24 cellular contexts compared by ENCODE assay signal in the genomic region with DNA sequence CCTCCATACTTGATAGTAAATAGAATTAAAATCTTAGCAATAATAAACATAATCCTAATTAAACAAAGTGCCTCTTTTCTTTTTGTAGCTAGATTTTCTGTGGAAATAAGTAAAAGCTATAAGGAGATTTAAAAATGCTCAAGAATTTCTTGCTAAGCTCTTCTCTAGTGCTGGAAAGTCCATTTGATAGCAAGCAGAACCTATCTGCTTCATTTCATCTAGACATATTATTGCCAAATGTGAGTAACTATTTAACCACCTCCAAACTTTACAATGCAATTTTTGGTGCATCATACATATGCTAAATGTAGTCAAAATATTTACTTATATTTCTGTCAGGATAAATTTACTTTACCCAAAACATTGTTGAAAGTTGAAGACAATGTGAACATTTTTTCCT.
DNase-seq lines count a peak whose midpoint lies in the region; ATAC-seq and TF ChIP-seq lines count a peak whose summit lies in the region.
"Had no signal": no experiment of that assay in that cellular context is flagged by ENCODE, and none has a peak within 500 bp of the region (broad histone marks: within the 10 kb centered on the region; RNA-seq: fewer than 3 reads in every experiment).

No MANE protein-coding gene starts in this region.

- H3K36me3 ChIP-seq in IMR-90 (ENCODE audit: control insufficient read depth, insufficient read depth, low read length): no peaks in the 10 kb centered on the region
- H3K36me3 ChIP-seq in rectal smooth muscle tissue (ENCODE audit: control insufficient read depth, insufficient read depth, low read length): no peaks in the 10 kb centered on the region
- no peaks in the 10 kb centered on the region for H3K36me3 ChIP-seq in stomach smooth muscle (ENCODE audit: control insufficient read depth in 2 of 2, insufficient read depth in 2 of 2, low read length in 2 of 2)
- H3K36me3 ChIP-seq: BE2C; BLaER1 treated with 17β-estradiol and CSF1 and Interleukin-3, amounts not matched to agents 10 nM and 100 nM had no signal

- H3K79me1 ChIP-seq in IMR-90 (ENCODE audit: low read depth in 1 of 2, low read length in 2 of 2): no peaks in the 10 kb centered on the region

- DNase-seq in IMR-90 (no peak), fibroblast of villous mesenchyme (ENCODE audit: low read depth) (peak; percentile 12), left lobe of liver (ENCODE audit: low spot score) (no peak), NCI-H526 treated with DMSO at 0.1 percent for 48 hours (lab: John Stamatoyannopoulos, UW) (no peak)
- no peak for DNase-seq in activated naive CD4-positive, alpha-beta T cell treated with anti-CD3 and anti-CD28 coated beads for 36 hours
- DNase-seq: 8988T; ACHN; AML-193; BE2C; CD4-positive, alpha-beta T cell; CD8-positive, alpha-beta memory T cell; DMS 273 treated with DMSO at 0.1 percent for 48 hours; DMS79; EL; GDM1; GM23248; H7; HCEC 1CT had no signal

- H3K4me1 ChIP-seq in IMR-90 (ENCODE audit: control insufficient read depth, insufficient read depth, low read length): no peaks in the 10 kb centered on the region
- H3K4me1 ChIP-seq in rectal smooth muscle tissue (ENCODE audit: control insufficient read depth, insufficient read depth, low read length): peaks cover 4% of the 10 kb centered on the region
- H3K4me1 ChIP-seq in stomach smooth muscle (ENCODE audit: control insufficient read depth, insufficient read depth, low read length): peaks cover 2% of the 10 kb centered on the region
- H3K4me1 ChIP-seq: A549, BE2C had no signal

- TF ChIP-seq CTCF in IMR-90 (conservative IDR thresholded peaks at IDR 0.05; ENCODE audit: low read depth, low read length) (no peak), fibroblast of villous mesenchyme (IDR thresholded peaks at IDR 0.05; ENCODE audit: insufficient read depth, low read depth, low read length) (no peak)

- no peak overlapping the region for H2BK120ac ChIP-seq in IMR-90 (ENCODE audit: low read depth, low read length)

- no peak overlapping the region for H3K4ac ChIP-seq in IMR-90 (ENCODE audit: low read depth, low read length)

- in situ Hi-C loops in IMR-90 (cut with MboI; ENCODE audit: low sequenced_read_pairs): no loop called here

- no peaks in the 10 kb centered on the region for H3K9me3 Mint-ChIP-seq in activated naive CD4-positive, alpha-beta T cell treated with anti-CD3 and anti-CD28 coated beads for 36 hours

- H2BK15ac ChIP-seq in IMR-90 (ENCODE audit: low read depth, low read length): no peak overlapping the region

- no peak overlapping the region for H3K27ac ChIP-seq in IMR-90 (ENCODE audit: insufficient read depth, low read length)
- peak overlapping the region; percentile 22 for H3K27ac ChIP-seq in rectal smooth muscle tissue (ENCODE audit: low read depth, low read length)
- H3K27ac ChIP-seq in stomach smooth muscle (ENCODE audit: low read length): peak overlapping the region; percentile 49
- H3K27ac ChIP-seq: A549; BLaER1 treated with 17β-estradiol and CSF1 and Interleukin-3, amounts not matched to agents 10 nM and 100 nM; GM23248 had no signal

- ATAC-seq in IMR-90 (ENCODE audit: low read depth): no peak
- no peak for ATAC-seq in left lobe of liver
- ATAC-seq: A549, GM12878 had no signal

- H3K9me1 ChIP-seq in IMR-90 (ENCODE audit: insufficient read depth, low read length): no peaks in the 10 kb centered on the region

- H3K27ac Mint-ChIP-seq in activated naive CD4-positive, alpha-beta T cell treated with anti-CD3 and anti-CD28 coated beads for 36 hours: no peak overlapping the region
- H3K27ac Mint-ChIP-seq: CD14-positive monocyte; CD4-positive, alpha-beta T cell; CD8-positive, alpha-beta memory T cell had no signal

- no peak overlapping the region for H2AFZ ChIP-seq in IMR-90 (replicated peaks; ENCODE audit: low read length, poor library complexity)
- H2AFZ ChIP-seq: GM23248 had no signal

- CTCF ChIA-PET in IMR-90 (lab: Yijun Ruan, JAX): interaction anchor here (1.4 kb wide), 1 partner anchor 9 kb away, joined by 3 read pairs; no protein-coding TSS in a partner anchor
- CTCF ChIA-PET in activated naive CD4-positive, alpha-beta T cell treated with anti-CD3 and anti-CD28 coated beads for 36 hours (lab: Charles Lee): no interaction called here

- no peak overlapping the region for H3K18ac ChIP-seq in IMR-90 (ENCODE audit: low read depth, low read length)

- H2AK9ac ChIP-seq in IMR-90 (replicated peaks; ENCODE audit: low read depth, low read length, poor library complexity): no peak overlapping the region

- peak overlapping the region; percentile 50; the same call in 1 of the 2 replicates for H2BK20ac ChIP-seq in IMR-90 (ENCODE audit: low read depth, low read length)

- H3K4me2 ChIP-seq in IMR-90 (ENCODE audit: low read depth, low read length): no peak overlapping the region
- H3K4me2 ChIP-seq: A549; BLaER1 treated with 17β-estradiol and CSF1 and Interleukin-3, amounts not matched to agents 10 nM and 100 nM had no signal

- no peak overlapping the region for H3K14ac ChIP-seq in IMR-90 (replicated peaks; ENCODE audit: low read depth, low read length)

- no peaks in the 10 kb centered on the region for H4K20me1 ChIP-seq in IMR-90 (ENCODE audit: insufficient read depth, low read length)
- H4K20me1 ChIP-seq: BLaER1 treated with 17β-estradiol and CSF1 and Interleukin-3, amounts not matched to agents 10 nM and 100 nM had no signal

- H4K5ac ChIP-seq in IMR-90 (ENCODE audit: low read depth, low read length): no peak overlapping the region

- no TSS peak for BruUV-seq in IMR-90 (replicated peaks; lab: Mats Ljungman, UMichigan)

- POLR2A ChIA-PET in IMR-90 (lab: Charles Lee; ENCODE audit: unreplicated experiment): no interaction called here

- H3K4me3 Mint-ChIP-seq in activated naive CD4-positive, alpha-beta T cell treated with anti-CD3 and anti-CD28 coated beads for 36 hours: no peak overlapping the region
- H3K4me3 Mint-ChIP-seq: CD14-positive monocyte; CD4-positive, alpha-beta T cell; CD8-positive, alpha-beta memory T cell had no signal

- H3K27me3 ChIP-seq in IMR-90 (ENCODE audit: control insufficient read depth, insufficient read depth, low read length): no peaks in the 10 kb centered on the region
- no peaks in the 10 kb centered on the region for H3K27me3 ChIP-seq in rectal smooth muscle tissue (ENCODE audit: control insufficient read depth, insufficient read depth, low read length)
- H3K27me3 ChIP-seq in stomach smooth muscle (ENCODE audit: control insufficient read depth in 1 of 2, insufficient read depth in 2 of 2, low read length in 2 of 2): no peaks in the 10 kb centered on the region
- H3K27me3 ChIP-seq: BE2C; BLaER1 treated with 17β-estradiol and CSF1 and Interleukin-3, amounts not matched to agents 10 nM and 100 nM had no signal

- no peaks in the 10 kb centered on the region for H3K27me3 Mint-ChIP-seq in activated naive CD4-positive, alpha-beta T cell treated with anti-CD3 and anti-CD28 coated beads for 36 hours (ENCODE audit: low read depth)
- H3K27me3 Mint-ChIP-seq: CD4-positive, alpha-beta T cell; CD8-positive, alpha-beta memory T cell had no signal

- no peak overlapping the region for H3K23ac ChIP-seq in IMR-90 (ENCODE audit: low read depth, low read length)

- H2BK5ac ChIP-seq in IMR-90 (ENCODE audit: low read depth, low read length, poor library complexity, severe bottlenecking): no peak overlapping the region

- no peak overlapping the region for H3K9ac ChIP-seq in IMR-90 (ENCODE audit: low read depth, low read length)
- H3K9ac ChIP-seq in rectal smooth muscle tissue (ENCODE audit: low read length): no peak overlapping the region
- H3K9ac ChIP-seq in stomach smooth muscle (ENCODE audit: low read length in 2 of 2): no peak overlapping the region
- H3K9ac ChIP-seq: BLaER1 treated with 17β-estradiol and CSF1 and Interleukin-3, amounts not matched to agents 10 nM and 100 nM; GM23248 had no signal

- no peak for TF ChIP-seq POLR2A in IMR-90 (IDR thresholded peaks at IDR 0.05; ENCODE audit: low read depth, low read length)

- TF ChIP-seq RAD21 in IMR-90 (IDR thresholded peaks at IDR 0.05; ENCODE audit: low read length): no peak

- no peak overlapping the region for H2AK5ac ChIP-seq in IMR-90 (ENCODE audit: low read depth, low read length)

- intact Hi-C loops in IMR-90 (cut with micrococcal nuclease): no loop called here
- intact Hi-C loops in activated naive CD4-positive, alpha-beta T cell treated with anti-CD3 and anti-CD28 coated beads for 36 hours (cut with micrococcal nuclease): no loop called here

- no peak overlapping the region; a peak in 1 of 4 replicates for H4K8ac ChIP-seq in IMR-90 (ENCODE audit: low read depth in 2 of 2, low read length in 2 of 2)

- H3K9me3 ChIP-seq in IMR-90 (ENCODE audit: control insufficient read depth, insufficient read depth, low read length) (no peaks in the 10 kb centered on the region), stomach smooth muscle (ENCODE audit: control insufficient read depth in 2 of 2, low read length in 2 of 2) (no peaks in the 10 kb centered on the region)
- H3K9me3 ChIP-seq: A549; BE2C; BLaER1 treated with 17β-estradiol and CSF1 and Interleukin-3, amounts not matched to agents 10 nM and 100 nM had no signal

- H3K36me3 Mint-ChIP-seq in activated naive CD4-positive, alpha-beta T cell treated with anti-CD3 and anti-CD28 coated beads for 36 hours (ENCODE audit: low read depth): no peaks in the 10 kb centered on the region
- H3K36me3 Mint-ChIP-seq: CD14-positive monocyte; CD8-positive, alpha-beta memory T cell had no signal

- H3K4me3 ChIP-seq in IMR-90 (ENCODE audit: insufficient read depth, low read depth, low read length) (no peak overlapping the region), fibroblast of villous mesenchyme (ENCODE audit: low read depth, low read length) (no peak overlapping the region), rectal smooth muscle tissue (ENCODE audit: low read length) (no peak overlapping the region), stomach smooth muscle (ENCODE audit: low read length in 2 of 2) (peak overlapping the region in 1 of 2 donors; percentile 40)
- H3K4me3 ChIP-seq: A549; BLaER1 treated with 17β-estradiol and CSF1 and Interleukin-3, amounts not matched to agents 10 nM and 100 nM; GM12878; GM23248 had no signal

- no peak overlapping the region for H4K91ac ChIP-seq in IMR-90 (ENCODE audit: insufficient read depth, low read depth, low read length)

- H3K56ac ChIP-seq in IMR-90 (ENCODE audit: extremely low read depth, insufficient read depth, low read length): no peak overlapping the region

- dilution Hi-C loops in IMR-90 (cut with HindIII; ENCODE audit: low sequenced_read_pairs, unreplicated experiment): no loop called here

- no peaks in the 10 kb centered on the region for H3K4me1 Mint-ChIP-seq in activated naive CD4-positive, alpha-beta T cell treated with anti-CD3 and anti-CD28 coated beads for 36 hours (ENCODE audit: low read depth)
- H3K4me1 Mint-ChIP-seq: CD14-positive monocyte; CD8-positive, alpha-beta memory T cell had no signal

TF ChIP-seq in IMR-90, 13 proteins besides CTCF, POLR2A, EP300 and RAD21 (continues in another document):
- no peak for TF ChIP-seq MAZ (IDR thresholded peaks at IDR 0.05; ENCODE audit: borderline replicate concordance, low read depth, low read length)
